Comparison of ENCODE assay signal across 21 cellular contexts in genomic region chr19:52670046-52670445, GRCh38. TPM values are rescaled to one million over a fixed set of nuclear protein-coding genes. Genes with fewer than 3 reads are reported as not detected.
A peak's percentile ranks its signal among the peaks of the same experiment; 100 is the strongest.
DNase-seq lines count a peak whose midpoint lies in the region; ATAC-seq, FAIRE-seq and TF ChIP-seq lines count a peak whose summit lies in the region.
"Had no signal": no experiment of that assay in that cellular context is flagged by ENCODE, and none has a peak within 500 bp of the region (broad histone marks: within the 10 kb centered on the region; RNA-seq: fewer than 3 reads in every experiment).

No MANE protein-coding gene starts in this region.

- H3K27me3 Mint-ChIP-seq in stimulated activated naive B cell treated with anti-CD40 and anti-IgM and Interleukin-4, amounts not matched to agents 10 μg/mL and 1 μg/mL and 100 μg/mL, for 72 hours: no peaks in the 10 kb centered on the region
- H3K27me3 Mint-ChIP-seq: memory B cell; natural killer cell treated with Interleukin-12 subunit alpha and Interleukin-12 subunit beta and Interleukin-15 and Interleukin-18, amount 100 ng/mL, for 72 hours; stimulated activated memory B cell treated with anti-CD40 and anti-IgM and Interleukin-4, amounts not matched to agents 10 μg/mL and 1 μg/mL and 100 μg/mL, for 72 hours had no signal

- DNase-seq in COLO668 (lab: John Stamatoyannopoulos, UW; ENCODE audit: unreplicated experiment): peak; percentile 41
- DNase-seq in HCT116 (ENCODE audit: low read depth, low spot score): peak; percentile 75
- no peak for DNase-seq in K562 (ENCODE audit: extremely low read depth in 1 of 4, low spot score in 3 of 4)
- DNase-seq in keratinocyte (ENCODE audit: low read depth, low spot score): peak; percentile 88
- DNase-seq in stimulated activated naive B cell treated with anti-CD40 and anti-IgM and Interleukin-4, amounts not matched to agents 10 μg/mL and 1 μg/mL and 100 μg/mL, for 72 hours: no peak
- no peak for DNase-seq in activated CD8-positive, alpha-beta memory T cell treated with anti-CD3 and anti-CD28 coated beads, Interleukin-2, amount 50 U/mL, for 48 hours
- no peak for DNase-seq in 8988T
- no peak for DNase-seq in GM10266 (ENCODE audit: extremely low spot score)
- DNase-seq: activated CD4-positive, alpha-beta T cell treated with anti-CD3 and anti-CD28 coated beads for 48 hours; activated effector memory CD4-positive, alpha-beta T cell treated with Interleukin-2 at 50 U/mL for 16 hours; gastrocnemius medialis; kidney glomerular epithelial cell; NCI-H1436; NCI-H524 treated with DMSO at 0.1 percent for 48 hours had no signal

- RAD21 ChIA-PET in HCT116 (lab: Charles Lee; ENCODE audit: low non-redundant PET in 1 of 2, low total read pairs in 2 of 2, uncharacterized antibody in 2 of 2, unreplicated experiment in 2 of 2): no interaction called here

- peaks cover 19 to 31% of the 10 kb centered on the region in 2 donors for H3K36me3 Mint-ChIP-seq in stimulated activated naive B cell treated with anti-CD40 and anti-IgM and Interleukin-4, amounts not matched to agents 10 μg/mL and 1 μg/mL and 100 μg/mL, for 72 hours

- TF ChIP-seq CTCF in HCT116 (IDR thresholded peaks at IDR 0.05 in 2 of 3, conservative IDR thresholded peaks at IDR 0.05 in 1 of 3; ENCODE audit: borderline replicate concordance in 1 of 3, insufficient read depth in 1 of 3, low read depth in 2 of 3, low read length in 2 of 3) (no peak), K562 (IDR thresholded peaks at IDR 0.05 in 2 of 3, conservative IDR thresholded peaks at IDR 0.05 in 1 of 3; ENCODE audit: insufficient read depth in 2 of 3, low read depth in 1 of 3, low read length in 3 of 3) (no peak), keratinocyte (optimal IDR thresholded peaks at IDR 0.05 in 1 of 3, IDR thresholded peaks at IDR 0.05 in 1 of 3, conservative IDR thresholded peaks at IDR 0.05 in 1 of 3; ENCODE audit: extremely low read depth in 1 of 3, insufficient read depth in 2 of 3, low read length in 3 of 3) (no peak), GM10266 (IDR thresholded peaks at IDR 0.05; ENCODE audit: control insufficient read depth, insufficient read depth, low read depth, missing control alignments) (no peak)

- BruUV-seq in HCT116 (replicated peaks; lab: Mats Ljungman, UMichigan) (no TSS peak), K562 (replicated peaks; lab: Mats Ljungman, UMichigan) (no TSS peak)

- CTCF ChIA-PET in HCT116 (lab: Charles Lee): no interaction called here
- CTCF ChIA-PET in K562 (lab: Yijun Ruan, JAX; ENCODE audit: low intra/inter-chr PET ratio): no interaction called here

- H3K9me1 ChIP-seq in K562 (ENCODE audit: control insufficient read depth, insufficient read depth, low read length): no peaks in the 10 kb centered on the region
- no peaks in the 10 kb centered on the region for H3K9me1 ChIP-seq in keratinocyte (ENCODE audit: control insufficient read depth, extremely low read depth, insufficient read depth, low read length)

- H3K9me2 ChIP-seq in HCT116 (ENCODE audit: insufficient read depth): no peaks in the 10 kb centered on the region

- FAIRE-seq in K562 (lab: Jason Lieb, UNC) (no peak), keratinocyte (lab: Jason Lieb, UNC) (peak; percentile 98)
- FAIRE-seq: TTC549 had no signal

- H3K79me2 ChIP-seq in HCT116 (ENCODE audit: insufficient read depth, low read length) (peaks cover 83% of the 10 kb centered on the region), K562 (ENCODE audit: control insufficient read depth, insufficient read depth, low read length) (peaks cover 88% of the 10 kb centered on the region), keratinocyte (ENCODE audit: control insufficient read depth, insufficient read depth, low read length) (peaks cover 26% of the 10 kb centered on the region)
- H3K79me2 ChIP-seq: parathyroid adenoma had no signal

- no peak overlapping the region for H3K4me3 Mint-ChIP-seq in stimulated activated naive B cell treated with anti-CD40 and anti-IgM and Interleukin-4, amounts not matched to agents 10 μg/mL and 1 μg/mL and 100 μg/mL, for 72 hours
- H3K4me3 Mint-ChIP-seq: memory B cell; natural killer cell treated with Interleukin-12 subunit alpha and Interleukin-12 subunit beta and Interleukin-15 and Interleukin-18, amount 100 ng/mL, for 72 hours; stimulated activated memory B cell treated with anti-CD40 and anti-IgM and Interleukin-4, amounts not matched to agents 10 μg/mL and 1 μg/mL and 100 μg/mL, for 72 hours had no signal

- H3K4me1 ChIP-seq in HCT116 (ENCODE audit: control insufficient read depth in 1 of 2, insufficient read depth in 2 of 2, low read length in 2 of 2) (peaks cover 0 to 43% of the 10 kb centered on the region in 2 experiments; a peak in 2 of 4 replicates), K562 (replicated peaks in 1 of 2; ENCODE audit: control insufficient read depth in 2 of 2, insufficient read depth in 2 of 2, low read length in 2 of 2) (peaks cover 8 to 22% of the 10 kb centered on the region in 2 experiments), keratinocyte (ENCODE audit: control insufficient read depth, extremely low read depth, insufficient read depth, low read length) (peaks cover 6% of the 10 kb centered on the region)
- H3K4me1 ChIP-seq: gastrocnemius medialis, parathyroid adenoma, thyroid gland had no signal

- H3K36me3 ChIP-seq in HCT116 (ENCODE audit: control insufficient read depth in 1 of 2, insufficient read depth in 2 of 2, low read length in 2 of 2) (peaks cover 0 to 13% of the 10 kb centered on the region in 2 experiments; a peak in 2 of 4 replicates), K562 (ENCODE audit: control insufficient read depth, insufficient read depth, low read length) (peaks cover 48% of the 10 kb centered on the region; the same call in 2 of the 3 replicates), keratinocyte (ENCODE audit: control insufficient read depth in 2 of 2, extremely low read depth in 1 of 2, insufficient read depth in 2 of 2, low read length in 2 of 2) (peaks cover 2 to 9% of the 10 kb centered on the region in 2 experiments)
- H3K36me3 ChIP-seq: gastrocnemius medialis, thyroid gland had no signal

- TF ChIP-seq RAD21 in HCT116 (IDR thresholded peaks at IDR 0.05; ENCODE audit: low read depth) (no peak), K562 (CRISPR knock-in tag; conservative IDR thresholded peaks at IDR 0.05 in 1 of 2, IDR thresholded peaks at IDR 0.05 in 1 of 2) (no peak)

- TF ChIP-seq EP300 in K562 (IDR thresholded peaks at IDR 0.05; ENCODE audit: low read length): no peak

- H3K27ac ChIP-seq in HCT116 (ENCODE audit: low read depth, low read length): no peak overlapping the region
- no peak overlapping the region; the same call in 2 of the 3 replicates for H3K27ac ChIP-seq in K562 (ENCODE audit: extremely low read depth, low read depth, low read length)
- peak overlapping the region; percentile 80 for H3K27ac ChIP-seq in keratinocyte (ENCODE audit: control insufficient read depth, insufficient read depth, low read length)
- H3K27ac ChIP-seq: gastrocnemius medialis, parathyroid adenoma, thyroid gland had no signal

- H3K4me3 ChIP-seq in HCT116 (replicated peaks in 1 of 2; ENCODE audit: low read depth in 1 of 2, low read length in 2 of 2) (no peak overlapping the region), K562 (no peak overlapping the region), keratinocyte (ENCODE audit: control insufficient read depth in 2 of 3, extremely low read depth in 1 of 3, insufficient read depth in 2 of 3, low read depth in 1 of 3, low read length in 3 of 3) (no peak overlapping the region)
- H3K4me3 ChIP-seq: gastrocnemius medialis, thyroid gland had no signal

- H4K20me1 ChIP-seq in HCT116 (ENCODE audit: insufficient read depth): no peaks in the 10 kb centered on the region
- H4K20me1 ChIP-seq in K562 (replicated peaks; ENCODE audit: control insufficient read depth, insufficient read depth, low read length): no peaks in the 10 kb centered on the region
- H4K20me1 ChIP-seq in keratinocyte (ENCODE audit: control insufficient read depth, extremely low read depth, insufficient read depth, low read length): no peaks in the 10 kb centered on the region

- dilution Hi-C loops in keratinocyte (cut with MboI; ENCODE audit: extremely low pct_ligation_motif_present, low sequenced_read_pairs): no loop called here

- H2AFZ ChIP-seq in HCT116 (ENCODE audit: low read depth, low read length, poor library complexity, severe bottlenecking) (no peak overlapping the region), K562 (ENCODE audit: low read depth, low read length) (no peak overlapping the region), keratinocyte (ENCODE audit: control insufficient read depth, low read length) (no peak overlapping the region)
- H2AFZ ChIP-seq: parathyroid adenoma had no signal

- in situ Hi-C loops in K562 (cut with MboI): no loop called here

- no peak for TF ChIP-seq POLR2A in HCT116 (IDR thresholded peaks at IDR 0.05; ENCODE audit: borderline replicate concordance, extremely low read depth, insufficient read depth, insufficient read length)
- no peak for TF ChIP-seq POLR2A in K562 (conservative IDR thresholded peaks at IDR 0.05)

- POLR2A ChIA-PET in HCT116 (lab: Charles Lee) (no interaction called here), K562 (lab: Yijun Ruan, JAX) (no interaction called here)

- H3K9ac ChIP-seq in HCT116 (ENCODE audit: low read length) (no peak overlapping the region), K562 (ENCODE audit: insufficient read depth in 1 of 2, low read depth in 2 of 2, low read length in 2 of 2) (no peak overlapping the region), keratinocyte (ENCODE audit: control insufficient read depth, extremely low read depth, insufficient read depth, low read length) (no peak overlapping the region)
- H3K9ac ChIP-seq: parathyroid adenoma had no signal

- H3K9me3 ChIP-seq in HCT116 (ENCODE audit: control insufficient read depth in 1 of 2, insufficient read depth in 1 of 2, low read depth in 1 of 2, low read length in 2 of 2) (peaks cover 0 to 8% of the 10 kb centered on the region in 2 experiments; a peak in 1 of 4 replicates), K562 (replicated peaks; ENCODE audit: control insufficient read depth, insufficient read depth, low read depth, low read length) (no peaks in the 10 kb centered on the region), keratinocyte (ENCODE audit: control insufficient read depth, low read depth, low read length) (peaks cover 10% of the 10 kb centered on the region)
- H3K9me3 ChIP-seq: gastrocnemius medialis, thyroid gland had no signal

- H3K9me3 Mint-ChIP-seq in stimulated activated naive B cell treated with anti-CD40 and anti-IgM and Interleukin-4, amounts not matched to agents 10 μg/mL and 1 μg/mL and 100 μg/mL, for 72 hours: peaks cover 0 to 3% of the 10 kb centered on the region in 2 donors
- H3K9me3 Mint-ChIP-seq: memory B cell; natural killer cell treated with Interleukin-12 subunit alpha and Interleukin-12 subunit beta and Interleukin-15 and Interleukin-18, amount 100 ng/mL, for 72 hours had no signal

- peak overlapping the region; percentile 43; the same call in 1 of the 2 replicates for H3K4me2 ChIP-seq in HCT116 (ENCODE audit: low read length)
- H3K4me2 ChIP-seq in K562 (ENCODE audit: insufficient read depth, low read length): no peak overlapping the region
- H3K4me2 ChIP-seq in keratinocyte (ENCODE audit: control insufficient read depth, extremely low read depth, insufficient read depth, low read depth, low read length): no peak overlapping the region

- 78% methylated on average over 4 of the region's 4 CpGs for WGBS in K562 (ENCODE audit: insufficient coverage, low coverage, missing lambda C conversion rate)

- H3K27ac Mint-ChIP-seq in stimulated activated naive B cell treated with anti-CD40 and anti-IgM and Interleukin-4, amounts not matched to agents 10 μg/mL and 1 μg/mL and 100 μg/mL, for 72 hours: no peak overlapping the region
- H3K27ac Mint-ChIP-seq: memory B cell; natural killer cell treated with Interleukin-12 subunit alpha and Interleukin-12 subunit beta and Interleukin-15 and Interleukin-18, amount 100 ng/mL, for 72 hours; stimulated activated memory B cell treated with anti-CD40 and anti-IgM and Interleukin-4, amounts not matched to agents 10 μg/mL and 1 μg/mL and 100 μg/mL, for 72 hours had no signal

- ATAC-seq in HCT116 (peak; percentile 68), K562 (no peak)
- no peak for ATAC-seq in stimulated activated naive B cell treated with anti-CD40 and anti-IgM and Interleukin-4, amounts not matched to agents 10 μg/mL and 1 μg/mL and 100 μg/mL, for 72 hours (replicated peaks)
- ATAC-seq: gastrocnemius medialis; natural killer cell treated with Interleukin-12 subunit alpha and Interleukin-12 subunit beta and Interleukin-15 and Interleukin-18, amount 100 ng/mL, for 72 hours; Right ventricle myocardium inferior; stimulated activated memory B cell treated with anti-CD40 and anti-IgM and Interleukin-4, amounts not matched to agents 10 μg/mL and 1 μg/mL and 100 μg/mL, for 72 hours had no signal

- intact Hi-C loops in HCT116 (cut with micrococcal nuclease): no loop called here
- intact Hi-C loops in K562 (cut with micrococcal nuclease): no loop called here

- H3K27me3 ChIP-seq in HCT116 (ENCODE audit: insufficient read depth, low read length) (no peaks in the 10 kb centered on the region), K562 (ENCODE audit: control insufficient read depth in 2 of 2, insufficient read depth in 2 of 2, low read length in 2 of 2) (no peaks in the 10 kb centered on the region), keratinocyte (ENCODE audit: control insufficient read depth, extremely low read depth, insufficient read depth, low read length) (no peaks in the 10 kb centered on the region)
- H3K27me3 ChIP-seq: gastrocnemius medialis, thyroid gland had no signal

- peaks cover 4 to 17% of the 10 kb centered on the region in 2 donors for H3K4me1 Mint-ChIP-seq in stimulated activated naive B cell treated with anti-CD40 and anti-IgM and Interleukin-4, amounts not matched to agents 10 μg/mL and 1 μg/mL and 100 μg/mL, for 72 hours

RNA-seq across cellular contexts. Expression of gene ZNF83, which starts 31.9 kb away (rescaled TPM):
- total RNA-seq in HCT116 (2021; ENCODE audit: unreplicated experiment) (34.2 TPM), K562 (2014; rRNA removed) (35.2 and 35.3 TPM in 2 replicates), K562 (2014; rRNA removed; fragmentation: Illumina TruSeq; extraction: Trizol) (70.0 and 80.3 TPM in 2 replicates), K562 (2015; rRNA removed; fragmentation: Illumina TruSeq; extraction: Trizol) (63.2 and 67.0 TPM in 2 replicates), K562 (2021) (37.9 and 38.2 TPM in 2 replicates)
- 19.0 and 21.6 TPM in 2 replicates for polyA plus RNA-seq in HCT116 (2012)
- 132 and 250 TPM in 2 replicates for total RNA-seq in K562 (2011; cell fraction: chromatin; rRNA removed; ENCODE audit: low replicate concordance)
- total RNA-seq in K562 (2011; cell fraction: nucleolus; rRNA removed): 69.4 and 90.8 TPM in 2 replicates
- 166 and 244 TPM in 2 replicates for total RNA-seq in K562 (2011; cell fraction: nucleoplasm; rRNA removed)
- polyA plus RNA-seq in K562 (2011; rRNA removed) (74.3 and 82.6 TPM in 2 replicates), K562 (2014; fragmentation: Illumina TruSeq; extraction: Trizol) (47.8 and 54.1 TPM in 2 replicates), K562 (2014; fragmentation: Nextera tagmentation; extraction: Ambion mirVana) (10 to 100 TPM; 18.6 to 28.2 TPM), K562 (2014; rRNA removed) (49.9 and 51.9 TPM in 2 replicates), keratinocyte (18.3 to 67.3 TPM (median 47.3 TPM) in 3 replicates)
- 12.3 and 38.2 TPM in 2 replicates for polyA plus RNA-seq in K562 (2011; cell fraction: cytosol; rRNA removed)
- 129 and 148 TPM in 2 replicates for polyA plus RNA-seq in K562 (2011; cell fraction: nucleus; rRNA removed)
- 27.7 and 49.9 TPM in 2 replicates for polyA plus RNA-seq in K562 (2012)
- polyA minus RNA-seq in K562 (2011; rRNA and poly(A)+ RNA removed): 63.7 and 81.3 TPM in 2 replicates
- 19.2 and 20.6 TPM in 2 replicates for polyA minus RNA-seq in K562 (2011; cell fraction: cytosol; rRNA and poly(A)+ RNA removed)
- polyA minus RNA-seq in K562 (2011; cell fraction: nucleus; rRNA and poly(A)+ RNA removed): 43.5 and 79.2 TPM in 2 replicates
- 80.4 TPM for polyA plus RNA-seq in keratinocyte (2011; ENCODE audit: low read depth)
- polyA plus RNA-seq in keratinocyte (2011; cell fraction: cytosol; rRNA removed): 9.0 and 22.6 TPM in 2 replicates
- 188 and 216 TPM in 2 replicates for polyA plus RNA-seq in keratinocyte (2011; cell fraction: nucleus; rRNA removed)
- polyA plus RNA-seq in keratinocyte (2012; ENCODE audit: low replicate concordance): 13.9 and 87.3 TPM in 2 replicates
- polyA minus RNA-seq in keratinocyte: 6.0 to 46.1 TPM (median 37.9 TPM) in 3 replicates
- 8.8 TPM for polyA minus RNA-seq in keratinocyte (2011; cell fraction: cytosol; rRNA and poly(A)+ RNA removed)
- polyA minus RNA-seq in keratinocyte (2011; cell fraction: nucleus; rRNA and poly(A)+ RNA removed): 53.8 and 94.5 TPM in 2 replicates

Comparison
In these comparisons a context has a peak if more than half of its experiments do, and no peak if none do; other contexts are left out.
1. DNase-seq: peak in COLO668 (single experiment), HCT116 (single experiment) and keratinocyte (single experiment); none in K562 (0 of 4), stimulated activated naive B cell treated with anti-CD40 and anti-IgM and Interleukin-4, amounts not matched to agents 10 μg/mL and 1 μg/mL and 100 μg/mL, for 72 hours (single experiment), activated CD8-positive, alpha-beta memory T cell treated with anti-CD3 and anti-CD28 coated beads, Interleukin-2, amount 50 U/mL, for 48 hours (single experiment), 8988T (single experiment) and GM10266 (single experiment).